1 cellular context compared by ENCODE assay signal in the genomic region with DNA sequence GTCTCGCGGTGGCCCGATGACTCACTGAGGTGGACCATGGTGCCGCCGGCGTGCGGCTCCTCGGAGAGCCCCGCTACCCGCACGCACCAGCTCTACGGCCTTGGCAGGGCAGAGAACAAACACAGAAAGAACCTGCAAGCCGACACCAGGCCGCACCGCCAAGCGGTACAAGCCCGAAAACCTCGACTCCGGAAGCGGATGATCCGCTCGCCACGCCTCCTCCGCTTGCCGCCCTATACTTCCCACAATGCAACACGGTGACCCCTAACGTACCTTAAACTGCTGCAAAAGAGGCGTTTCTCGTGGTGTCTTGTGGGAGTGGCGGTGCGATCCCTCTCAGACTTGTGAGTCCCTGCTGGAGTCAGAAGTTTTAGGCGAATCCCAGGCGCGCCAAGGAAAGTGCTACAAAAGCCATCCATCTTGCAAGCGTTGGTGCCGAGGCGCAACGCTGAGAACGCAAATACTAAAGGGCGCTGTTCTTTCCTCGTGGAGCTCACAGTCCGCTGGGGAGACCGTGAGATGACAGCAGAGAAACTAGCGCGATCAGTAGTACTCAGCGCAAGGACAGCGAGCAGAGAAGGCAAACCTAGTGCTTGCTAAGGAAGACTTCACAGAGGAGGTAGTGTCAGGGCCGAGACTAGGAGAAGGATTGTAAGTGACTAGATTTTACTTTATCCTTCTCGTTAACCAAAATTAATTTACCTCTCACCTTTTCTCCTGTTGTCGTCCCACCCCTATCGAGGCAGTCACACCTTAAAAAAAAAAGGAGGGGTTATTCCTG.
TF ChIP-seq lines count a peak whose summit lies in the region.

A gene (minus strand): TSS at position 200 of the 781 bp plus-strand sequence. CDS start 162 bp downstream, at position 38.

TF ChIP-seq in K562, 482 proteins besides CTCF, POLR2A, EP300 and RAD21 (continued from another document and continues in another):
- TF ChIP-seq, protein P1, sequence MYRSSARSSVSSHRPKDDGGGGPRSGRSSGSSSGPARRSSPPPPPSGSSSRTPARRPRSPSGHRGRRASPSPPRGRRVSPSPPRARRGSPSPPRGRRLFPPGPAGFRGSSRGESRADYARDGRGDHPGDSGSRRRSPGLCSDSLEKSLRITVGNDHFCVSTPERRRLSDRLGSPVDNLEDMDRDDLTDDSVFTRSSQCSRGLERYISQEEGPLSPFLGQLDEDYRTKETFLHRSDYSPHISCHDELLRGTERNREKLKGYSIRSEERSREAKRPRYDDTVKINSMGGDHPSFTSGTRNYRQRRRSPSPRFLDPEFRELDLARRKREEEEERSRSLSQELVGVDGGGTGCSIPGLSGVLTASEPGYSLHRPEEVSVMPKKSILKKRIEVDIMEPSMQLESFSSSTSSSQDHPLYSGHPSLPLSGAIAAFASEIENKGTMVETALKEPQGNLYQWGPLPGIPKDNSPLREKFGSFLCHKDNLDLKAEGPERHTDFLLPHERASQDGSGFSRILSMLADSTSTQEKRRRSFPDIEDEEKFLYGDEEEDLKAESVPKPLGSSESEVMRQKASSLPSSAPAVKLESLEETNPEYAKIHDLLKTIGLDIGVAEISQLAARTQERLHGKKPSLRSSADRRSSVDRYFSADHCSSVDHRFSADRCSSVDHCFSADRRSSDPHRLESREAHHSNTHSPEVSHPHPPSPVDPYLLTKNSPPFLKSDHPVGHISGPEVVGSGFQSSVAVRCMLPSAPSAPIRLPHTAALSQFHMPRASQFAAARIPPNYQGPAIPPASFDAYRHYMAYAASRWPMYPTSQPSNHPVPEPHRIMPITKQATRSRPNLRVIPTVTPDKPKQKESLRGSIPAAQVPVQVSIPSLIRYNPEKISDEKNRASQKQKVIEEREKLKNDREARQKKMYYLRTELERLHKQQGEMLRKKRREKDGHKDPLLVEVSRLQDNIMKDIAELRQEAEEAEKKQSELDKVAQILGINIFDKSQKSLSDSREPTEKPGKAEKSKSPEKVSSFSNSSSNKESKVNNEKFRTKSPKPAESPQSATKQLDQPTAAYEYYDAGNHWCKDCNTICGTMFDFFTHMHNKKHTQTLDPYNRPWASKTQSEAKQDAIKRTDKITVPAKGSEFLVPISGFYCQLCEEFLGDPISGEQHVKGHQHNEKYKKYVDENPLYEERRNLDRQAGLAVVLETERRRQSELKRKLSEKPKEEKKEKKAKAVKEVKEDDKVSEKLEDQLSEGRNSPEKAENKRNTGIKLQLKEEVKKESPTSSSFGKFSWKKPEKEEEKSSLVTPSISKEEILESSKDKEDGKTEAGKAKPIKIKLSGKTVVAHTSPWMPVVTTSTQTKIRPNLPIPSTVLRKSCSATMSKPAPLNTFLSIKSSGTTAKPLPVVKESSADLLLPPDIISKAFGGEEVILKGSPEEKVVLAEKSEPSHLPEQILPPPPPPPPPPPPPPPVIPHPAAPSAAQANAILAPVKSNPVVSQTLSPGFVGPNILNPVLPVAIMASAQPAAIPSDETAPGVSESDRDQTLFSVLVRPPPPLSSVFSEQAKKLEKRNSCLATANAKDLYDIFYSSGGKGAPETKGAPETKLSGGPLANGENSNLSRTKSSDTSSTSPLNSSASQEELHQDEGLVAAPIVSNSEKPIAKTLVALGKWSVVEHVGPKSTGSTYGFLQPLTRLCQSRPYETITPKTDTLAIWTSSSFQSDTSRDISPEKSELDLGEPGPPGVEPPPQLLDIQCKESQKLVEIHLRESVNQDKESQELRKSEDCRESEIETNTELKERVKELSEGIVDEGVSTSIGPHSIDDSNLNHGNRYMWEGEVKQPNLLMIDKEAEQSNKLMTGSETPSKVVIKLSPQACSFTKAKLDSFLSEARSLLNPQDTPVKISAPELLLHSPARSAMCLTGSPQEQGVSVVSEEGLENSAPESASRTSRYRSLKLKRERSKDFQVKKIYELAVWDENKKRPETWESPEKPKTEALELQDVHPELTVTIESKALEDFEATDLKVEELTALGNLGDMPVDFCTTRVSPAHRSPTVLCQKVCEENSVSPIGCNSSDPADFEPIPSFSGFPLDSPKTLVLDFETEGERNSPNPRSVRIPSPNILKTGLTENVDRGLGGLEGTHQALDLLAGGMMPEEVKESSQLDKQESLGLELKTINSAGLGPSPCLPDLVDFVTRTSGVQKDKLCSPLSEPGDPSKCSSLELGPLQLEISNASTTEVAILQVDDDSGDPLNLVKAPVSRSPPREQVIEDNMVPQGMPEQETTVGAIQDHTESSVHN (IDR thresholded peaks at IDR 0.05; ENCODE audit: borderline replicate concordance in 1 of 2, low read depth in 1 of 2), result peak in 1 of 2 experiments; percentile 13; a peak in 1 of 4 replicates
- TF ChIP-seq, protein P2, sequence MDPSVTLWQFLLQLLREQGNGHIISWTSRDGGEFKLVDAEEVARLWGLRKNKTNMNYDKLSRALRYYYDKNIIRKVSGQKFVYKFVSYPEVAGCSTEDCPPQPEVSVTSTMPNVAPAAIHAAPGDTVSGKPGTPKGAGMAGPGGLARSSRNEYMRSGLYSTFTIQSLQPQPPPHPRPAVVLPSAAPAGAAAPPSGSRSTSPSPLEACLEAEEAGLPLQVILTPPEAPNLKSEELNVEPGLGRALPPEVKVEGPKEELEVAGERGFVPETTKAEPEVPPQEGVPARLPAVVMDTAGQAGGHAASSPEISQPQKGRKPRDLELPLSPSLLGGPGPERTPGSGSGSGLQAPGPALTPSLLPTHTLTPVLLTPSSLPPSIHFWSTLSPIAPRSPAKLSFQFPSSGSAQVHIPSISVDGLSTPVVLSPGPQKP (CRISPR knock-in tag; IDR thresholded peaks at IDR 0.05), result no peak
- TF ChIP-seq, protein P3, sequence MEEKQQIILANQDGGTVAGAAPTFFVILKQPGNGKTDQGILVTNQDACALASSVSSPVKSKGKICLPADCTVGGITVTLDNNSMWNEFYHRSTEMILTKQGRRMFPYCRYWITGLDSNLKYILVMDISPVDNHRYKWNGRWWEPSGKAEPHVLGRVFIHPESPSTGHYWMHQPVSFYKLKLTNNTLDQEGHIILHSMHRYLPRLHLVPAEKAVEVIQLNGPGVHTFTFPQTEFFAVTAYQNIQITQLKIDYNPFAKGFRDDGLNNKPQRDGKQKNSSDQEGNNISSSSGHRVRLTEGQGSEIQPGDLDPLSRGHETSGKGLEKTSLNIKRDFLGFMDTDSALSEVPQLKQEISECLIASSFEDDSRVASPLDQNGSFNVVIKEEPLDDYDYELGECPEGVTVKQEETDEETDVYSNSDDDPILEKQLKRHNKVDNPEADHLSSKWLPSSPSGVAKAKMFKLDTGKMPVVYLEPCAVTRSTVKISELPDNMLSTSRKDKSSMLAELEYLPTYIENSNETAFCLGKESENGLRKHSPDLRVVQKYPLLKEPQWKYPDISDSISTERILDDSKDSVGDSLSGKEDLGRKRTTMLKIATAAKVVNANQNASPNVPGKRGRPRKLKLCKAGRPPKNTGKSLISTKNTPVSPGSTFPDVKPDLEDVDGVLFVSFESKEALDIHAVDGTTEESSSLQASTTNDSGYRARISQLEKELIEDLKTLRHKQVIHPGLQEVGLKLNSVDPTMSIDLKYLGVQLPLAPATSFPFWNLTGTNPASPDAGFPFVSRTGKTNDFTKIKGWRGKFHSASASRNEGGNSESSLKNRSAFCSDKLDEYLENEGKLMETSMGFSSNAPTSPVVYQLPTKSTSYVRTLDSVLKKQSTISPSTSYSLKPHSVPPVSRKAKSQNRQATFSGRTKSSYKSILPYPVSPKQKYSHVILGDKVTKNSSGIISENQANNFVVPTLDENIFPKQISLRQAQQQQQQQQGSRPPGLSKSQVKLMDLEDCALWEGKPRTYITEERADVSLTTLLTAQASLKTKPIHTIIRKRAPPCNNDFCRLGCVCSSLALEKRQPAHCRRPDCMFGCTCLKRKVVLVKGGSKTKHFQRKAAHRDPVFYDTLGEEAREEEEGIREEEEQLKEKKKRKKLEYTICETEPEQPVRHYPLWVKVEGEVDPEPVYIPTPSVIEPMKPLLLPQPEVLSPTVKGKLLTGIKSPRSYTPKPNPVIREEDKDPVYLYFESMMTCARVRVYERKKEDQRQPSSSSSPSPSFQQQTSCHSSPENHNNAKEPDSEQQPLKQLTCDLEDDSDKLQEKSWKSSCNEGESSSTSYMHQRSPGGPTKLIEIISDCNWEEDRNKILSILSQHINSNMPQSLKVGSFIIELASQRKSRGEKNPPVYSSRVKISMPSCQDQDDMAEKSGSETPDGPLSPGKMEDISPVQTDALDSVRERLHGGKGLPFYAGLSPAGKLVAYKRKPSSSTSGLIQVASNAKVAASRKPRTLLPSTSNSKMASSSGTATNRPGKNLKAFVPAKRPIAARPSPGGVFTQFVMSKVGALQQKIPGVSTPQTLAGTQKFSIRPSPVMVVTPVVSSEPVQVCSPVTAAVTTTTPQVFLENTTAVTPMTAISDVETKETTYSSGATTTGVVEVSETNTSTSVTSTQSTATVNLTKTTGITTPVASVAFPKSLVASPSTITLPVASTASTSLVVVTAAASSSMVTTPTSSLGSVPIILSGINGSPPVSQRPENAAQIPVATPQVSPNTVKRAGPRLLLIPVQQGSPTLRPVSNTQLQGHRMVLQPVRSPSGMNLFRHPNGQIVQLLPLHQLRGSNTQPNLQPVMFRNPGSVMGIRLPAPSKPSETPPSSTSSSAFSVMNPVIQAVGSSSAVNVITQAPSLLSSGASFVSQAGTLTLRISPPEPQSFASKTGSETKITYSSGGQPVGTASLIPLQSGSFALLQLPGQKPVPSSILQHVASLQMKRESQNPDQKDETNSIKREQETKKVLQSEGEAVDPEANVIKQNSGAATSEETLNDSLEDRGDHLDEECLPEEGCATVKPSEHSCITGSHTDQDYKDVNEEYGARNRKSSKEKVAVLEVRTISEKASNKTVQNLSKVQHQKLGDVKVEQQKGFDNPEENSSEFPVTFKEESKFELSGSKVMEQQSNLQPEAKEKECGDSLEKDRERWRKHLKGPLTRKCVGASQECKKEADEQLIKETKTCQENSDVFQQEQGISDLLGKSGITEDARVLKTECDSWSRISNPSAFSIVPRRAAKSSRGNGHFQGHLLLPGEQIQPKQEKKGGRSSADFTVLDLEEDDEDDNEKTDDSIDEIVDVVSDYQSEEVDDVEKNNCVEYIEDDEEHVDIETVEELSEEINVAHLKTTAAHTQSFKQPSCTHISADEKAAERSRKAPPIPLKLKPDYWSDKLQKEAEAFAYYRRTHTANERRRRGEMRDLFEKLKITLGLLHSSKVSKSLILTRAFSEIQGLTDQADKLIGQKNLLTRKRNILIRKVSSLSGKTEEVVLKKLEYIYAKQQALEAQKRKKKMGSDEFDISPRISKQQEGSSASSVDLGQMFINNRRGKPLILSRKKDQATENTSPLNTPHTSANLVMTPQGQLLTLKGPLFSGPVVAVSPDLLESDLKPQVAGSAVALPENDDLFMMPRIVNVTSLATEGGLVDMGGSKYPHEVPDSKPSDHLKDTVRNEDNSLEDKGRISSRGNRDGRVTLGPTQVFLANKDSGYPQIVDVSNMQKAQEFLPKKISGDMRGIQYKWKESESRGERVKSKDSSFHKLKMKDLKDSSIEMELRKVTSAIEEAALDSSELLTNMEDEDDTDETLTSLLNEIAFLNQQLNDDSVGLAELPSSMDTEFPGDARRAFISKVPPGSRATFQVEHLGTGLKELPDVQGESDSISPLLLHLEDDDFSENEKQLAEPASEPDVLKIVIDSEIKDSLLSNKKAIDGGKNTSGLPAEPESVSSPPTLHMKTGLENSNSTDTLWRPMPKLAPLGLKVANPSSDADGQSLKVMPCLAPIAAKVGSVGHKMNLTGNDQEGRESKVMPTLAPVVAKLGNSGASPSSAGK (IDR thresholded peaks at IDR 0.05), result peak; percentile 63; the same call in 1 of the 2 replicates
- TF ChIP-seq ZKSCAN1 (IDR thresholded peaks at IDR 0.05; ENCODE audit: low read depth, low read length), result peak; percentile 20; the same call in 1 of the 2 replicates
- peak; percentile 52; the same call in 1 of the 2 replicates for TF ChIP-seq SMARCE1 (IDR thresholded peaks at IDR 0.05)
- TF ChIP-seq HLTF (IDR thresholded peaks at IDR 0.05), result no peak
- no peak; the same call in 1 of the 2 replicates for TF ChIP-seq ZNF764 (CRISPR knock-in tag; IDR thresholded peaks at IDR 0.05; ENCODE audit: low read depth)
- TF ChIP-seq TEAD2 (tag; IDR thresholded peaks at IDR 0.05), result no peak
- TF ChIP-seq ZNF324 (CRISPR knock-in tag; IDR thresholded peaks at IDR 0.05), result 0 out of 2 replicates have a peak, but pooled peaks have one; percentile 50
- TF ChIP-seq ZNF263 (CRISPR knock-in tag; IDR thresholded peaks at IDR 0.05; ENCODE audit: borderline replicate concordance), result no peak; the same call in 1 of the 2 replicates
- TF ChIP-seq, protein P4, sequence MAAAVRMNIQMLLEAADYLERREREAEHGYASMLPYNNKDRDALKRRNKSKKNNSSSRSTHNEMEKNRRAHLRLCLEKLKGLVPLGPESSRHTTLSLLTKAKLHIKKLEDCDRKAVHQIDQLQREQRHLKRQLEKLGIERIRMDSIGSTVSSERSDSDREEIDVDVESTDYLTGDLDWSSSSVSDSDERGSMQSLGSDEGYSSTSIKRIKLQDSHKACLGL (CRISPR knock-in tag; IDR thresholded peaks at IDR 0.05; ENCODE audit: borderline replicate concordance, poor library complexity, severe bottlenecking), result no peak
- no peak for TF ChIP-seq ZC3H4 (CRISPR knock-in tag; IDR thresholded peaks at IDR 0.05; ENCODE audit: borderline replicate concordance)
- no peak for TF ChIP-seq TCFL5 (CRISPR knock-in tag; conservative IDR thresholded peaks at IDR 0.05)
- peak; percentile 84 for TF ChIP-seq MBD2 (IDR thresholded peaks at IDR 0.05; ENCODE audit: borderline replicate concordance, low read depth)
- TF ChIP-seq ZNF76 (CRISPR knock-in tag; IDR thresholded peaks at IDR 0.05; ENCODE audit: borderline replicate concordance), result 0 out of 2 replicates have a peak, but pooled peaks have one; percentile 67
- no peak for TF ChIP-seq NUFIP1 (IDR thresholded peaks at IDR 0.05; ENCODE audit: partially characterized antibody)
- TF ChIP-seq DACH1 (IDR thresholded peaks at IDR 0.05; ENCODE audit: partially characterized antibody), result no peak
- TF ChIP-seq TRIM24 (IDR thresholded peaks at IDR 0.05), result peak in 1 of 2 experiments; percentile 32; a peak in 1 of 4 replicates
- peak; percentile 89; the same call in 1 of the 2 replicates for TF ChIP-seq NR4A1 (CRISPR knock-in tag; IDR thresholded peaks at IDR 0.05)
- TF ChIP-seq NR4A1 (tag; IDR thresholded peaks at IDR 0.05), result no peak
- TF ChIP-seq, protein P5, sequence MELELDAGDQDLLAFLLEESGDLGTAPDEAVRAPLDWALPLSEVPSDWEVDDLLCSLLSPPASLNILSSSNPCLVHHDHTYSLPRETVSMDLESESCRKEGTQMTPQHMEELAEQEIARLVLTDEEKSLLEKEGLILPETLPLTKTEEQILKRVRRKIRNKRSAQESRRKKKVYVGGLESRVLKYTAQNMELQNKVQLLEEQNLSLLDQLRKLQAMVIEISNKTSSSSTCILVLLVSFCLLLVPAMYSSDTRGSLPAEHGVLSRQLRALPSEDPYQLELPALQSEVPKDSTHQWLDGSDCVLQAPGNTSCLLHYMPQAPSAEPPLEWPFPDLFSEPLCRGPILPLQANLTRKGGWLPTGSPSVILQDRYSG (tag; conservative IDR thresholded peaks at IDR 0.05; ENCODE audit: low read depth), result 0 out of 2 replicates have a peak, but pooled peaks have one; percentile 36
- no peak for TF ChIP-seq RFX5 (IDR thresholded peaks at IDR 0.05; ENCODE audit: low read depth, low read length)
- TF ChIP-seq, protein P6, sequence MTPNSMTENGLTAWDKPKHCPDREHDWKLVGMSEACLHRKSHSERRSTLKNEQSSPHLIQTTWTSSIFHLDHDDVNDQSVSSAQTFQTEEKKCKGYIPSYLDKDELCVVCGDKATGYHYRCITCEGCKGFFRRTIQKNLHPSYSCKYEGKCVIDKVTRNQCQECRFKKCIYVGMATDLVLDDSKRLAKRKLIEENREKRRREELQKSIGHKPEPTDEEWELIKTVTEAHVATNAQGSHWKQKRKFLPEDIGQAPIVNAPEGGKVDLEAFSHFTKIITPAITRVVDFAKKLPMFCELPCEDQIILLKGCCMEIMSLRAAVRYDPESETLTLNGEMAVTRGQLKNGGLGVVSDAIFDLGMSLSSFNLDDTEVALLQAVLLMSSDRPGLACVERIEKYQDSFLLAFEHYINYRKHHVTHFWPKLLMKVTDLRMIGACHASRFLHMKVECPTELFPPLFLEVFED (CRISPR knock-in tag; conservative IDR thresholded peaks at IDR 0.05), result peak; percentile 80; the same call in 1 of the 2 replicates
- TF ChIP-seq SNRNP70 (optimal IDR thresholded peaks at IDR 0.05; ENCODE audit: low read depth, low read length), result no peak
- no peak for TF ChIP-seq PHTF2 (CRISPR knock-in tag; IDR thresholded peaks at IDR 0.05)
- peak; percentile 63; the same call in 1 of the 2 replicates for TF ChIP-seq DIDO1 (tag; IDR thresholded peaks at IDR 0.05; ENCODE audit: low read depth)
- no peak for TF ChIP-seq POLR3A (IDR thresholded peaks at IDR 0.05; ENCODE audit: borderline replicate concordance, extremely low read depth, insufficient read depth, insufficient read length)
